In the genomic region with DNA sequence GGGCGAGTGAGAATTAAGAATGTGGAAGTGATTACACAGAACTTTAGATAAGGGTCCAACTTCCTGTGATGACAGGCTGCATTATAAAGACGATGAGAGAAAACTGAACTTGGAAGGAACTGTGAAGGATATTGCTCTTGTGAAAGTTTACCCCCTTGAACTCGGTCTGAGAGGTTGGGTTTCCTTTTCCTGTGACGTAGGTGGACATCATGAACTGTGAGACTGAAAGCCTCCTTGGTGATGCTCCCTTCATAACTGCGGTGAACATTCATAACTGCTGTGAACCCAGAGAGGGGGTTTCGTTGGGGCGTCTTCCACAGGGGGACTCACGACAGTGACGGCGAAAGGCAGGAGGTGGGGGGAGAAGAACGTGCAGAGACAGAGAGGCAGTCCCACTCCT, we compare ENCODE assay signal across 16 cellular contexts. TPM values are rescaled to one million over a fixed set of nuclear protein-coding genes. Genes with fewer than 3 reads are reported as not detected.
DNase-seq lines count a peak whose midpoint lies in the region; ATAC-seq and TF ChIP-seq lines count a peak whose summit lies in the region.
"Had no signal": no experiment of that assay in that cellular context is flagged by ENCODE, and none has a peak within 500 bp of the region (broad histone marks: within the 10 kb centered on the region; RNA-seq: fewer than 3 reads in every experiment).

No MANE protein-coding gene starts in this region.

- no peaks in the 10 kb centered on the region for H3K9me3 ChIP-seq in neutrophil

- no peak overlapping the region for H3K27ac Mint-ChIP-seq in activated CD4-positive, alpha-beta T cell treated with anti-CD3 and anti-CD28 coated beads for 36 hours
- no peak overlapping the region for H3K27ac Mint-ChIP-seq in activated T-cell treated with anti-CD3 and anti-CD28 coated beads, Interleukin-2, amount 50 U/mL, for 72 hours
- H3K27ac Mint-ChIP-seq: brain; T-helper 1 cell treated with Interleukin-12 subunit alpha and Interleukin-12 subunit beta and Interleukin-4 antibody, amounts not matched to agents 30 μg/mL and 1 μg/mL, for 36 hours had no signal

- peaks cover 34% of the 10 kb centered on the region for H3K4me1 Mint-ChIP-seq in activated CD4-positive, alpha-beta T cell treated with anti-CD3 and anti-CD28 coated beads for 36 hours
- peaks cover 38% of the 10 kb centered on the region for H3K4me1 Mint-ChIP-seq in activated T-cell treated with anti-CD3 and anti-CD28 coated beads, Interleukin-2, amount 50 U/mL, for 72 hours (ENCODE audit: low read depth)
- H3K4me1 Mint-ChIP-seq: brain had no signal

- H3K27ac ChIP-seq in neutrophil = peak overlapping the region; percentile 99

- TF ChIP-seq CTCF in NB4 (IDR thresholded peaks at IDR 0.05; ENCODE audit: low read depth, low read length) = no peak
- no peak for TF ChIP-seq CTCF in neutrophil (IDR thresholded peaks at IDR 0.05)

- peaks cover 19% of the 10 kb centered on the region for H3K27me3 Mint-ChIP-seq in activated CD4-positive, alpha-beta T cell treated with anti-CD3 and anti-CD28 coated beads for 36 hours
- H3K27me3 Mint-ChIP-seq in activated T-cell treated with anti-CD3 and anti-CD28 coated beads, Interleukin-2, amount 50 U/mL, for 72 hours (ENCODE audit: low read depth) = peaks cover 40% of the 10 kb centered on the region

- peaks cover 21% of the 10 kb centered on the region for H3K36me3 ChIP-seq in neutrophil

- peaks cover 92 to 97% of the 10 kb centered on the region in 2 experiments for H3K4me1 ChIP-seq in neutrophil (ENCODE audit: control insufficient read depth in 1 of 2, insufficient read depth in 1 of 2, low read depth in 1 of 2, low read length in 1 of 2)

- no peaks in the 10 kb centered on the region for H3K9me3 Mint-ChIP-seq in activated CD4-positive, alpha-beta T cell treated with anti-CD3 and anti-CD28 coated beads for 36 hours (ENCODE audit: low read depth)
- H3K9me3 Mint-ChIP-seq in activated T-cell treated with anti-CD3 and anti-CD28 coated beads, Interleukin-2, amount 50 U/mL, for 72 hours = no peaks in the 10 kb centered on the region
- H3K9me3 Mint-ChIP-seq: T-helper 1 cell treated with Interleukin-12 subunit alpha and Interleukin-12 subunit beta and Interleukin-4 antibody, amounts not matched to agents 30 μg/mL and 1 μg/mL, for 36 hours had no signal

- intact Hi-C loops in activated CD4-positive, alpha-beta T cell treated with anti-CD3 and anti-CD28 coated beads for 36 hours (cut with DNase I, micrococcal nuclease) = no loop called here

- TF ChIP-seq POLR2A in NB4 (IDR thresholded peaks at IDR 0.05; ENCODE audit: extremely low read depth, insufficient read length) = no peak

- no peaks in the 10 kb centered on the region for H3K36me3 Mint-ChIP-seq in activated CD4-positive, alpha-beta T cell treated with anti-CD3 and anti-CD28 coated beads for 36 hours (ENCODE audit: low read depth)
- H3K36me3 Mint-ChIP-seq in activated T-cell treated with anti-CD3 and anti-CD28 coated beads, Interleukin-2, amount 50 U/mL, for 72 hours (ENCODE audit: insufficient read depth in 2 of 2) = no peaks in the 10 kb centered on the region
- H3K36me3 Mint-ChIP-seq: brain had no signal

- H3K4me3 Mint-ChIP-seq in activated CD4-positive, alpha-beta T cell treated with anti-CD3 and anti-CD28 coated beads for 36 hours = no peak overlapping the region
- H3K4me3 Mint-ChIP-seq in activated T-cell treated with anti-CD3 and anti-CD28 coated beads, Interleukin-2, amount 50 U/mL, for 72 hours = peak overlapping the region in 1 of 2 donors; percentile 64
- H3K4me3 Mint-ChIP-seq: brain; T-helper 1 cell treated with Interleukin-12 subunit alpha and Interleukin-12 subunit beta and Interleukin-4 antibody, amounts not matched to agents 30 μg/mL and 1 μg/mL, for 36 hours had no signal

- peak; percentile 86 for ATAC-seq in activated CD4-positive, alpha-beta T cell treated with anti-CD3 and anti-CD28 coated beads for 36 hours
- ATAC-seq in activated T-cell treated with anti-CD3 and anti-CD28 coated beads, Interleukin-2, amount 50 U/mL, for 72 hours (replicated peaks in 1 of 2) = peak; percentile 77 to 96

- H3K4me3 ChIP-seq in NB4 (ENCODE audit: low read depth, low read length) (no peak overlapping the region), neutrophil (ENCODE audit: low read depth in 1 of 2, low read length in 1 of 2) (peak overlapping the region; percentile 90 to 97)

- DNase-seq in activated CD4-positive, alpha-beta T cell treated with anti-CD3 and anti-CD28 coated beads for 36 hours = peak; percentile 32
- no peak for DNase-seq in activated CD4-positive, alpha-beta T cell treated with anti-CD3 and anti-CD28 coated beads, Interleukin-2, amount 50 U/mL, for 4 hours
- DNase-seq in NB4 (ENCODE audit: low read depth) (peak; percentile 43), NCI-H187 (lab: John Stamatoyannopoulos, UW) (no peak), NCI-H526 (lab: John Stamatoyannopoulos, UW) (no peak), hepatic stellate cell (ENCODE audit: low spot score) (no peak)
- peak; percentile 19 to 57 for DNase-seq in activated T-cell treated with anti-CD3 and anti-CD28 coated beads, Interleukin-2, amount 50 U/mL, for 72 hours
- DNase-seq: glutamatergic neuron, right cardiac atrium had no signal

- POLR2A ChIA-PET in activated CD4-positive, alpha-beta T cell treated with anti-CD3 and anti-CD28 coated beads for 36 hours (lab: Charles Lee) = interaction anchor here (0.8 kb wide), 1 partner anchor 41 kb away, joined by 5 read pairs; no protein-coding TSS in a partner anchor

- no peaks in the 10 kb centered on the region for H3K27me3 ChIP-seq in neutrophil

- CTCF ChIA-PET in activated CD4-positive, alpha-beta T cell treated with anti-CD3 and anti-CD28 coated beads for 36 hours (lab: Charles Lee) = no interaction called here

RNA-seq across cellular contexts. Expression of a gene that starts 1.9 kb away (rescaled TPM):
- total RNA-seq in activated CD4-positive, alpha-beta T cell treated with anti-CD3 and anti-CD28 coated beads for 36 hours = not detected
- not detected for total RNA-seq in activated T-cell treated with anti-CD3 and anti-CD28 coated beads, Interleukin-2, amount 50 U/mL, for 72 hours
- total RNA-seq: A172, endothelial cell of umbilical vein, kidney epithelial cell, MCF 10A had no signal

RNA-seq across cellular contexts. Expression of a gene that starts 44.1 kb away (rescaled TPM):
- not detected for total RNA-seq in activated CD4-positive, alpha-beta T cell treated with anti-CD3 and anti-CD28 coated beads for 36 hours
- not detected for total RNA-seq in activated T-cell treated with anti-CD3 and anti-CD28 coated beads, Interleukin-2, amount 50 U/mL, for 72 hours
- total RNA-seq: A172, endothelial cell of umbilical vein, kidney epithelial cell, MCF 10A, right cardiac atrium had no signal

Comparison
In these comparisons a context has a peak if more than half of its experiments do, and no peak if none do; other contexts are left out.
1. DNase-seq: peak in activated CD4-positive, alpha-beta T cell treated with anti-CD3 and anti-CD28 coated beads for 36 hours (single experiment), NB4 (single experiment) and activated T-cell treated with anti-CD3 and anti-CD28 coated beads, Interleukin-2, amount 50 U/mL, for 72 hours (2 of 2); none in activated CD4-positive, alpha-beta T cell treated with anti-CD3 and anti-CD28 coated beads, Interleukin-2, amount 50 U/mL, for 4 hours (0 of 2), NCI-H187 (0 of 2), NCI-H526 (0 of 2) and hepatic stellate cell (single experiment).